In the genomic region with DNA sequence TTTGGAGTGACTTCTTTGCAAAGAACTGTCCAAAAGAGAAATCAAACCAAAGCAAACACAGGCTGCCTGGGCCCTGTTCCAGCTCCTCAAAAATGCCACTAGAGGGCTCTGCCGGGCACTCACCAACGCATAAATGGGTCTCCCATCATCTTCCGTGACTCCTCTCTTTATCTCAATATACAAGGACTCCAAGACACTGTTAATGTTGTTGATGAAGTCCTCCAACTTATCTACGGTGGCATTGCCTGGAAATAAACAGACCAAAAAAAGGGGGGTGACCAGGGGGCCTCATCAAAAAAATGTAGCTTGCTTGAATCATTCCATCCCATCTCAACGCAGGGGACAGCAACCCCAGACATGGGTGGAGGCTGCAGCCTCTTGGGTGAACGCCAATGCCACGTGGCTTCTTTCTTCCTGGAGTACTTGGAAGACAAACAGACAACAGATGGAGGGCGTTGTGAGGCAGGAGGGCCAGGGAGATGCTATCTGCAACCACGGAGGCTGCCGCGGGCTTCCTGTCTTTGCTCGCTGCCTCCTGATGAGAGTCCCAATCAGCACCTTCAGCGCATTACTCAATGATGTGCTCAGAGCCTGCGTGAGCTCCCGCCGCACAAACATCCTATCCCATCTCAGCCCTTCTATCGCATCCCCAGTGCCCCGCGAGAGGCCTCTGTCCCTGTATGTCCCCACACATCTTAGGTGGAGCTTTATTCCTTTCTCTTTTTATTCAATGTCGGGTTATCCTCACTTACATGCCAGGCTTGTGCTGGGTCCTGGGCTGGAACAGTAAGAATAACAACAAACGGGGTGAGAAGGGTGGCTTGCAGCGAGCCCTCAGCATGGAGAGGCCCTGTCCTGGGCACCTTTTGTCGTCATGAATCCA, we compare ENCODE assay signal across 8 cellular contexts. TPM values are rescaled to one million over a fixed set of nuclear protein-coding genes. Genes with fewer than 3 reads are reported as not detected.
DNase-seq lines count a peak whose midpoint lies in the region; ATAC-seq and TF ChIP-seq lines count a peak whose summit lies in the region.

No MANE protein-coding gene starts in this region.

- TF ChIP-seq CTCF in LNCaP clone FGC (IDR thresholded peaks at IDR 0.05; ENCODE audit: control insufficient read depth, extremely low read depth, insufficient read depth) (peak; percentile 71), osteoblast (IDR thresholded peaks at IDR 0.05; ENCODE audit: extremely low read depth, low read depth, low read length) (peak; percentile 97), suprapubic skin (IDR thresholded peaks at IDR 0.05) (peak; percentile 40 to 84)

- H3K4me1 ChIP-seq in osteoblast (ENCODE audit: insufficient read depth, low read length) (peaks cover 28% of the 10 kb centered on the region), suprapubic skin (peaks cover 49% of the 10 kb centered on the region)

- H4K20me1 ChIP-seq in osteoblast (ENCODE audit: insufficient read depth, low read length) = no peaks in the 10 kb centered on the region

- peak in 1 of 2 donors; percentile 18 for TF ChIP-seq POLR2A in suprapubic skin (IDR thresholded peaks at IDR 0.05)

- H3K9me3 ChIP-seq in osteoblast (ENCODE audit: low read depth, low read length) = no peaks in the 10 kb centered on the region
- no peaks in the 10 kb centered on the region for H3K9me3 ChIP-seq in suprapubic skin

- WGBS in suprapubic skin = 27% methylated on average over 23 of the region's 23 CpGs

- no peaks in the 10 kb centered on the region for H3K79me2 ChIP-seq in osteoblast (ENCODE audit: insufficient read depth, low read length)

- ATAC-seq in HG03571 (IDR thresholded peaks at IDR 0.05; ENCODE audit: unreplicated experiment) = no peak

- H3K36me3 ChIP-seq in osteoblast (ENCODE audit: insufficient read depth, low read length) = peaks cover 28% of the 10 kb centered on the region
- peaks cover 10% of the 10 kb centered on the region for H3K36me3 ChIP-seq in suprapubic skin

- H3K4me3 ChIP-seq in LNCaP clone FGC (ENCODE audit: low read depth, low read length) (no peak overlapping the region), osteoblast (ENCODE audit: insufficient read depth, low read length) (peak overlapping the region; percentile 11), suprapubic skin (peak overlapping the region; percentile 3)

- H3K27ac ChIP-seq in osteoblast (ENCODE audit: low read depth, low read length) (peak overlapping the region; percentile 57), suprapubic skin (peak overlapping the region; percentile 79)

- DNase-seq in DMS 273 (lab: John Stamatoyannopoulos, UW; ENCODE audit: unreplicated experiment) = peak; percentile 99
- peak; percentile 71 for DNase-seq in LNCaP clone FGC (ENCODE audit: low read depth)
- DNase-seq in SK-N-DZ (ENCODE audit: low spot score) = peak; percentile 74
- peak; percentile 79 for DNase-seq in activated naive CD4-positive, alpha-beta T cell treated with Interleukin-2 at 50 U/mL for 16 hours
- DNase-seq in foreskin melanocyte = peak; percentile 79
- peak; percentile 84 for DNase-seq in osteoblast (ENCODE audit: insufficient read length, low spot score, missing footprints)
- peak; percentile 94 to 96 for DNase-seq in suprapubic skin (ENCODE audit: low spot score in 2 of 2)

- no peaks in the 10 kb centered on the region for H3K27me3 ChIP-seq in osteoblast (ENCODE audit: insufficient read depth, low read length)
- no peaks in the 10 kb centered on the region for H3K27me3 ChIP-seq in suprapubic skin

- TF ChIP-seq EP300 in suprapubic skin (IDR thresholded peaks at IDR 0.05) = no peak

- peak overlapping the region; percentile 4 for H2AFZ ChIP-seq in osteoblast (ENCODE audit: low read length)

- H3K4me2 ChIP-seq in osteoblast (ENCODE audit: insufficient read depth, low read length) = peak overlapping the region; percentile 31

RNA-seq across cellular contexts. Expression of a gene that starts 32.0 kb away (rescaled TPM):
- polyA plus RNA-seq in SK-N-DZ (2014; cell fraction: cytosol; rRNA removed) = 5.0 and 15.0 TPM in 2 replicates
- 3.5 and 4.6 TPM in 2 replicates for polyA plus RNA-seq in SK-N-DZ (2014; cell fraction: nucleus; rRNA removed)
- total RNA-seq in osteoblast = 2.9 and 6.2 TPM in 2 replicates
- total RNA-seq in suprapubic skin = 1 to 10 TPM; 1.3 to 5.0 (median 3.7) TPM

RNA-seq across cellular contexts. Expression of a gene that starts 33.3 kb away (rescaled TPM):
- 75.4 and 86.0 TPM in 2 replicates for polyA plus RNA-seq in SK-N-DZ (2014; cell fraction: cytosol; rRNA removed)
- polyA plus RNA-seq in SK-N-DZ (2014; cell fraction: nucleus; rRNA removed) = 39.8 and 43.7 TPM in 2 replicates
- total RNA-seq in osteoblast (57.9 and 71.3 TPM in 2 replicates), suprapubic skin (10 to 100 TPM; 23.0 to 32.2 (median 29.3) TPM)
